ENCODE assay signal across 8 cellular contexts in the genomic region with DNA sequence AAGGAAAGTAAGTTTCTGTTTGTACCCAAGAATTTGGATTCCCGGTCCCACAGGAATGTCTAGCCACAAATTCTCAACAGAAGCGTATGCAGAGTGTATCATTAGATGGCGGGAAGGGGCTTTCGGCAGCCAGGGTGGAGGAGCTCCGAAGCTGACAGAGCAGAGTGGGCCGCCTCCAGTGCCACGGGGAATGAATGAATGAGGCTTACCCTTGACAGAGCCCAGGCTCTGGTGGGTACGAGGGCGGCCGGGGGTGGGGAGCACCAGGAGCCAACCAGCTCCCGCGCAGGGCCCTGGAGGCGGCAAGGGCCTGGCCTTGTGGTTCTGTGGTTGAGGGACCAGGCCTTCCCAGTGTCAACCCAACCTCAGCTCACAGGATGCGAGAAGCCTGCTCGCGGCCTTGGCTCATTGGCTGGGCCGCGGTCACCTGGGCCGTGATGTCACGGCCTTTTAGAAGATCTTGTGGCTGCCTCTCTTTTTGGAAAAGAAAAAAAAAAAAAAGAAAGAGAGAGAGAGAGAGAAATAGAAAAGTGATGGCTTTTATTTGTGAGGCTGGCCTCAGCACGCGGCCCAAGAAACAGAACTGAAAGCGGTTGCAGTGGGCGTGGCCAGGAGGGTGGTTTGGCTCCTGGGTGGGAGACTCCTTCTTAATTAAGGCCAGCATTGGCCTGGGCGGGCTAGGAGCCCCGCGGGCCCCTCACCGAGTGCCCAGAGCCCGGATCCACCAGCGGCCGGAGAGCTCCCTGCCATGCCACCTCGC. TPM values are rescaled to one million over a fixed set of nuclear protein-coding genes. Genes with fewer than 3 reads are reported as not detected.
DNase-seq lines count a peak whose midpoint lies in the region; ATAC-seq and TF ChIP-seq lines count a peak whose summit lies in the region.

No MANE protein-coding gene starts in this region.

- DNase-seq in SK-N-MC (ENCODE audit: low read depth, low spot score) (no peak), smooth muscle cell (lab: John Stamatoyannopoulos, UW; ENCODE audit: unreplicated experiment) (no peak), NCI-H1105 treated with DMSO at 0.1 percent for 48 hours (lab: John Stamatoyannopoulos, UW) (no peak), inferior parietal cortex (ENCODE audit: extremely low spot score) (no peak), ovary (no peak)
- DNase-seq in activated naive CD8-positive, alpha-beta T cell treated with anti-CD3 and anti-CD28 coated beads for 36 hours: peak; percentile 98

- 59% methylated on average over 29 of the region's 32 CpGs for WGBS in smooth muscle cell (ENCODE audit: low lambda C conversion rate)
- WGBS in ovary, 3 donors: 83 to 89% (median 84%) methylated on average over 32 of the region's 32 CpGs

- H2AFZ ChIP-seq in smooth muscle cell (ENCODE audit: low read depth): no peak overlapping the region

- TF ChIP-seq CTCF in smooth muscle cell (IDR thresholded peaks at IDR 0.05; ENCODE audit: borderline replicate concordance, insufficient read depth, poor library complexity, severe bottlenecking): no peak
- no peak for TF ChIP-seq CTCF in ovary (IDR thresholded peaks at IDR 0.05)

- H3K4me1 ChIP-seq in smooth muscle cell (ENCODE audit: low read depth): peaks cover under 1% of the 10 kb centered on the region
- no peaks in the 10 kb centered on the region for H3K4me1 ChIP-seq in ovary (ENCODE audit: insufficient read depth)

- peaks cover 9% of the 10 kb centered on the region for H3K79me2 ChIP-seq in smooth muscle cell (ENCODE audit: low read depth)

- H3K36me3 ChIP-seq in SK-N-MC (ENCODE audit: insufficient read depth, low read length): no peaks in the 10 kb centered on the region
- no peaks in the 10 kb centered on the region for H3K36me3 ChIP-seq in smooth muscle cell (ENCODE audit: low read depth)
- H3K36me3 ChIP-seq in ovary: no peaks in the 10 kb centered on the region

- intact Hi-C loops in ovary (cut with DNase I): no loop called here

- no peak overlapping the region for H3K9ac ChIP-seq in SK-N-MC (ENCODE audit: insufficient read length)
- H3K9ac ChIP-seq in smooth muscle cell (ENCODE audit: low read depth): peak overlapping the region; percentile 67

- H3K4me1 Mint-ChIP-seq in activated naive CD8-positive, alpha-beta T cell treated with anti-CD3 and anti-CD28 coated beads for 36 hours: peaks cover 59% of the 10 kb centered on the region

- ATAC-seq in GM18861 (IDR thresholded peaks at IDR 0.05; ENCODE audit: unreplicated experiment): peak; percentile 79
- peak; percentile 86 for ATAC-seq in HG02938 (IDR thresholded peaks at IDR 0.05; ENCODE audit: unreplicated experiment)

- H3K27ac ChIP-seq in SK-N-MC: peak overlapping the region; percentile 29; the same call in 1 of the 2 replicates
- peak overlapping the region; percentile 89 for H3K27ac ChIP-seq in smooth muscle cell (ENCODE audit: low read depth)
- no peak overlapping the region for H3K27ac ChIP-seq in ovary

- H3K36me3 Mint-ChIP-seq in activated naive CD8-positive, alpha-beta T cell treated with anti-CD3 and anti-CD28 coated beads for 36 hours: peaks cover 49% of the 10 kb centered on the region

- H3F3A ChIP-seq in smooth muscle cell (ENCODE audit: low read depth): peaks cover 5% of the 10 kb centered on the region

- peak overlapping the region; percentile 91 for H3K4me3 Mint-ChIP-seq in activated naive CD8-positive, alpha-beta T cell treated with anti-CD3 and anti-CD28 coated beads for 36 hours

- H3K9me3 Mint-ChIP-seq in activated naive CD8-positive, alpha-beta T cell treated with anti-CD3 and anti-CD28 coated beads for 36 hours: no peaks in the 10 kb centered on the region

- H3K27ac Mint-ChIP-seq in activated naive CD8-positive, alpha-beta T cell treated with anti-CD3 and anti-CD28 coated beads for 36 hours: peak overlapping the region; percentile 97

- no peaks in the 10 kb centered on the region for H3K9me3 ChIP-seq in SK-N-MC (ENCODE audit: low read depth, low read length)
- no peaks in the 10 kb centered on the region for H3K9me3 ChIP-seq in smooth muscle cell (replicated peaks; ENCODE audit: low read depth)
- no peaks in the 10 kb centered on the region for H3K9me3 ChIP-seq in ovary

- H3K4me3 ChIP-seq in SK-N-MC (no peak overlapping the region), smooth muscle cell (no peak overlapping the region), ovary (no peak overlapping the region)

- peak overlapping the region; percentile 79 for H3K4me2 ChIP-seq in smooth muscle cell

- H3K27me3 ChIP-seq in smooth muscle cell (ENCODE audit: low read depth) (no peaks in the 10 kb centered on the region), ovary (no peaks in the 10 kb centered on the region)

- no peaks in the 10 kb centered on the region for H4K20me1 ChIP-seq in smooth muscle cell (ENCODE audit: low read depth)

- TF ChIP-seq EP300 in ovary (IDR thresholded peaks at IDR 0.05): no peak

- no peaks in the 10 kb centered on the region for H3K27me3 Mint-ChIP-seq in activated naive CD8-positive, alpha-beta T cell treated with anti-CD3 and anti-CD28 coated beads for 36 hours

- TF ChIP-seq POLR2A in ovary (IDR thresholded peaks at IDR 0.05): no peak

RNA-seq across cellular contexts. Expression of gene RUNX3, which starts 34.9 kb away (rescaled TPM):
- total RNA-seq in activated naive CD8-positive, alpha-beta T cell treated with anti-CD3 and anti-CD28 coated beads for 36 hours: 100 to 1,000 TPM; 144 TPM
- total RNA-seq in smooth muscle cell (2.3 and 4.5 TPM in 2 replicates), ovary (1 to 10 TPM in 1 of 7 donors, under 1 TPM in 6; 0.23 to 1.3 (median 0.83) TPM)
- polyA plus RNA-seq in smooth muscle cell (6.5 and 8.2 TPM in 2 replicates), ovary (1 to 10 TPM in 1 of 2 donors, under 1 TPM in 1; 0.30 to 1.9 TPM)

Comparison
In these comparisons a context has a peak if more than half of its experiments do, and no peak if none do; other contexts are left out.
1. H3K27ac ChIP-seq: peak in SK-N-MC (single experiment) and smooth muscle cell (single experiment); none in ovary (0 of 2).
2. RNA of gene RUNX3, which starts 34.9 kb away (total RNA-seq): 144 TPM in activated naive CD8-positive, alpha-beta T cell treated with anti-CD3 and anti-CD28 coated beads for 36 hours; 2.3 to 4.5 TPM in smooth muscle cell and 0.23 to 1.3 TPM in ovary; every median in the first group is over 10 times any median in the second.